ENCODE assay signal across 20 cellular contexts in the genomic region with DNA sequence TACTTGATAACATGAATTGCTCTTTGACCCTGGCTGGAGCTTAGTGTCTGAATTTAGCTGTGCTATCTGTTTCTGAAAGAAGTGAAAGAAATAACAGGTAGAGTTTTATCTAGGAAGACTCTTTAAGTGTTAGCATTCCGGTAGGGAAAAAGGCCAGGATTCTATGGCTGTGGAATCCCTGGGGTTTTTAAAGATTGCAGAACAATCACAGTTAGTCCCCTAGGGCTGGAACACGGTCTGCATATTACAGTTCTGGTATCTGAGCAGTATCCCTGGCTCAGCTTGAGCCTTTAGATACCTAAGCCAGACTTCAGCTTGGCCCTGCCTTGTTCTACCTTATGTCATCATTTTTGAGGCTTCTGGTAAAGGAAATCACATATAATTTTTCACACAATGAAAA.
DNase-seq lines count a peak whose midpoint lies in the region; ATAC-seq, FAIRE-seq and TF ChIP-seq lines count a peak whose summit lies in the region.
"Had no signal": no experiment of that assay in that cellular context is flagged by ENCODE, and none has a peak within 500 bp of the region (broad histone marks: within the 10 kb centered on the region; RNA-seq: fewer than 3 reads in every experiment).

No MANE protein-coding gene starts in this region.

- H3K9ac ChIP-seq in neural progenitor cell, result no peak overlapping the region
- H3K9ac ChIP-seq: BLaER1 treated with 17β-estradiol and CSF1 and Interleukin-3, amounts not matched to agents 10 nM and 100 nM; GM23248 had no signal

- H3K27me3 Mint-ChIP-seq in Caco-2 (ENCODE audit: insufficient read depth, unreplicated experiment), result no peaks in the 10 kb centered on the region
- H3K27me3 Mint-ChIP-seq in GM23338 (ENCODE audit: insufficient read depth, low read depth, poor library complexity), result peaks cover 3% of the 10 kb centered on the region
- no peaks in the 10 kb centered on the region for H3K27me3 Mint-ChIP-seq in neural progenitor cell (ENCODE audit: insufficient read depth, low read depth)
- H3K27me3 Mint-ChIP-seq: IgD-negative memory B cell had no signal

- H3K9me3 Mint-ChIP-seq in Caco-2 (ENCODE audit: unreplicated experiment), result peaks cover 27% of the 10 kb centered on the region
- no peaks in the 10 kb centered on the region for H3K9me3 Mint-ChIP-seq in GM23338
- peaks cover 14% of the 10 kb centered on the region for H3K9me3 Mint-ChIP-seq in neural progenitor cell

- H3K36me3 ChIP-seq in Caco-2 (ENCODE audit: control insufficient read depth, insufficient read depth, low read length) (no peaks in the 10 kb centered on the region), GM23338 (ENCODE audit: insufficient read depth) (no peaks in the 10 kb centered on the region), neural progenitor cell (no peaks in the 10 kb centered on the region)
- H3K36me3 ChIP-seq: BLaER1 treated with 17β-estradiol and CSF1 and Interleukin-3, amounts not matched to agents 10 nM and 100 nM had no signal

- H3K4me3 Mint-ChIP-seq in Caco-2 (ENCODE audit: unreplicated experiment) (no peak overlapping the region), GM23338 (no peak overlapping the region), neural progenitor cell (no peak overlapping the region)
- H3K4me3 Mint-ChIP-seq: B cell; CD8-positive, alpha-beta T cell; HFFc6; IgD-negative memory B cell had no signal

- H3K27ac ChIP-seq in GM23338 (ENCODE audit: low read depth), result no peak overlapping the region
- no peak overlapping the region for H3K27ac ChIP-seq in neural progenitor cell
- H3K27ac ChIP-seq: BLaER1 treated with 17β-estradiol and CSF1 and Interleukin-3, amounts not matched to agents 10 nM and 100 nM; GM23248 had no signal

- H3K4me1 ChIP-seq in Caco-2 (peaks cover 26% of the 10 kb centered on the region), GM23338 (ENCODE audit: insufficient read depth) (peaks cover 4% of the 10 kb centered on the region; the same call in 1 of the 2 replicates), neural progenitor cell (peaks cover 8% of the 10 kb centered on the region)

- H2AFZ ChIP-seq in GM23338 (no peak overlapping the region), neural progenitor cell (replicated peaks) (no peak overlapping the region)
- H2AFZ ChIP-seq: GM23248 had no signal

- no peaks in the 10 kb centered on the region for H3K9me3 ChIP-seq in Caco-2
- no peaks in the 10 kb centered on the region for H3K9me3 ChIP-seq in neural progenitor cell (ENCODE audit: low read depth)
- H3K9me3 ChIP-seq: BLaER1 treated with 17β-estradiol and CSF1 and Interleukin-3, amounts not matched to agents 10 nM and 100 nM had no signal

- ATAC-seq in GM23338 (peak; percentile 78), HG02938 (IDR thresholded peaks at IDR 0.05; ENCODE audit: unreplicated experiment) (no peak)
- ATAC-seq: CD8-positive, alpha-beta T cell; HCT116; HepG2 had no signal

- H3K27me3 ChIP-seq in Caco-2 (replicated peaks; ENCODE audit: control insufficient read depth, insufficient read depth, low read length) (no peaks in the 10 kb centered on the region), GM23338 (ENCODE audit: insufficient read depth) (no peaks in the 10 kb centered on the region), neural progenitor cell (no peaks in the 10 kb centered on the region)
- H3K27me3 ChIP-seq: BLaER1 treated with 17β-estradiol and CSF1 and Interleukin-3, amounts not matched to agents 10 nM and 100 nM had no signal

- no peak overlapping the region for H3K4me2 ChIP-seq in GM23338
- no peak overlapping the region for H3K4me2 ChIP-seq in neural progenitor cell
- H3K4me2 ChIP-seq: BLaER1 treated with 17β-estradiol and CSF1 and Interleukin-3, amounts not matched to agents 10 nM and 100 nM had no signal

- TF ChIP-seq CTCF in Caco-2 (IDR thresholded peaks at IDR 0.05; ENCODE audit: insufficient read depth in 1 of 2, low read depth in 1 of 2, low read length in 1 of 2, severe bottlenecking in 1 of 2, unreplicated experiment in 1 of 2), result no peak
- no peak for TF ChIP-seq CTCF in GM23338 (conservative IDR thresholded peaks at IDR 0.05; ENCODE audit: low read depth in 2 of 2)
- TF ChIP-seq CTCF in fibroblast of the aortic adventitia (IDR thresholded peaks at IDR 0.05; ENCODE audit: insufficient read depth, low read length), result no peak
- TF ChIP-seq CTCF in neural progenitor cell (IDR thresholded peaks at IDR 0.05), result no peak
- TF ChIP-seq CTCF in D721Med (IDR thresholded peaks at IDR 0.05; ENCODE audit: insufficient read depth, missing control alignments), result no peak

- H4K20me1 ChIP-seq in GM23338 (replicated peaks; ENCODE audit: insufficient read depth), result no peaks in the 10 kb centered on the region
- no peaks in the 10 kb centered on the region for H4K20me1 ChIP-seq in neural progenitor cell (ENCODE audit: low read depth)
- H4K20me1 ChIP-seq: BLaER1 treated with 17β-estradiol and CSF1 and Interleukin-3, amounts not matched to agents 10 nM and 100 nM had no signal

- POLR2A ChIA-PET in Caco-2 (lab: Charles Lee), result no interaction called here

- no peaks in the 10 kb centered on the region for H3F3A ChIP-seq in GM23338 (replicated peaks; ENCODE audit: low read depth)
- no peaks in the 10 kb centered on the region for H3F3A ChIP-seq in neural progenitor cell (ENCODE audit: low read depth)

- intact Hi-C loops in Caco-2 (cut with micrococcal nuclease; ENCODE audit: unreplicated experiment), result no loop called here

- peak; percentile 4 to 38 for DNase-seq in Caco-2
- DNase-seq in GM23338 (ENCODE audit: low spot score), result peak; percentile 22
- peak; percentile 13 for DNase-seq in fibroblast of the aortic adventitia (ENCODE audit: low read depth)
- peak; percentile 15 for DNase-seq in neural progenitor cell (ENCODE audit: low spot score)
- DNase-seq in D721Med (ENCODE audit: insufficient read length, low spot score), result no peak
- no peak for DNase-seq in activated CD4-positive, alpha-beta T cell treated with anti-CD3 and anti-CD28 coated beads for 1 hour
- DNase-seq: 8988T; CD8-positive, alpha-beta T cell; GDM1; GM23248; HFFc6; KBM-7 had no signal

- FAIRE-seq in D721Med (lab: Jason Lieb, UNC), result no peak
- FAIRE-seq: GM19239, H54, HepG2 had no signal

- H3K4me3 ChIP-seq in Caco-2 (ENCODE audit: low read depth, low read length) (no peak overlapping the region), GM23338 (no peak overlapping the region), fibroblast of the aortic adventitia (ENCODE audit: low read depth, low read length) (no peak overlapping the region), neural progenitor cell (no peak overlapping the region)
- H3K4me3 ChIP-seq: BLaER1 treated with 17β-estradiol and CSF1 and Interleukin-3, amounts not matched to agents 10 nM and 100 nM; GM23248 had no signal

- CTCF ChIA-PET in Caco-2 (lab: Charles Lee), result no interaction called here

- 0 out of 2 replicates have a peak, but pooled peaks cover 6% of the 10 kb centered on the region for H3K9me2 ChIP-seq in GM23338 (ENCODE audit: insufficient read depth)

- BruUV-seq in Caco-2 (replicated peaks; lab: Mats Ljungman, UMichigan), result no TSS peak

- no peaks in the 10 kb centered on the region for H3K36me3 Mint-ChIP-seq in Caco-2 (ENCODE audit: insufficient read depth, unreplicated experiment)
- H3K36me3 Mint-ChIP-seq in GM23338 (ENCODE audit: low read depth), result no peaks in the 10 kb centered on the region
- no peaks in the 10 kb centered on the region for H3K36me3 Mint-ChIP-seq in neural progenitor cell
- H3K36me3 Mint-ChIP-seq: CD8-positive, alpha-beta T cell; IgD-negative memory B cell had no signal

- no peak overlapping the region for H3K27ac Mint-ChIP-seq in Caco-2 (ENCODE audit: unreplicated experiment)
- no peak overlapping the region for H3K27ac Mint-ChIP-seq in GM23338
- no peak overlapping the region for H3K27ac Mint-ChIP-seq in neural progenitor cell
- H3K27ac Mint-ChIP-seq: B cell; CD8-positive, alpha-beta T cell; HFFc6; IgD-negative memory B cell had no signal

- H3K79me2 ChIP-seq in GM23338 (replicated peaks; ENCODE audit: insufficient read depth), result no peaks in the 10 kb centered on the region
- no peaks in the 10 kb centered on the region for H3K79me2 ChIP-seq in neural progenitor cell (ENCODE audit: low read depth)

- peaks cover 17% of the 10 kb centered on the region for H3K4me1 Mint-ChIP-seq in Caco-2 (ENCODE audit: low read depth, unreplicated experiment)
- H3K4me1 Mint-ChIP-seq in GM23338, result peaks cover 13% of the 10 kb centered on the region; the same call in 2 of the 3 replicates
- H3K4me1 Mint-ChIP-seq in neural progenitor cell, result peaks cover 7% of the 10 kb centered on the region

TF ChIP-seq in GM23338, 12 proteins besides CTCF, POLR2A, EP300 and RAD21:
- no peak for TF ChIP-seq EZH2 (IDR thresholded peaks at IDR 0.05; ENCODE audit: low read depth, unreplicated experiment)
- TF ChIP-seq NANOG (IDR thresholded peaks at IDR 0.05; ENCODE audit: borderline replicate concordance), result no peak
- no peak for TF ChIP-seq POLR2AphosphoS5 (IDR thresholded peaks at IDR 0.05; ENCODE audit: low read depth)
- TF ChIP-seq ETS1 (IDR thresholded peaks at IDR 0.05), result no peak
- TF ChIP-seq ZNF114 (CRISPR knock-in tag; IDR thresholded peaks at IDR 0.05), result no peak

Comparison
In these comparisons a context has a peak if more than half of its experiments do, and no peak if none do; other contexts are left out.
1. DNase-seq: peak in Caco-2 (2 of 2), GM23338 (single experiment), fibroblast of the aortic adventitia (single experiment) and neural progenitor cell (single experiment); none in D721Med (single experiment) and activated CD4-positive, alpha-beta T cell treated with anti-CD3 and anti-CD28 coated beads for 1 hour (single experiment).